In the genomic region with DNA sequence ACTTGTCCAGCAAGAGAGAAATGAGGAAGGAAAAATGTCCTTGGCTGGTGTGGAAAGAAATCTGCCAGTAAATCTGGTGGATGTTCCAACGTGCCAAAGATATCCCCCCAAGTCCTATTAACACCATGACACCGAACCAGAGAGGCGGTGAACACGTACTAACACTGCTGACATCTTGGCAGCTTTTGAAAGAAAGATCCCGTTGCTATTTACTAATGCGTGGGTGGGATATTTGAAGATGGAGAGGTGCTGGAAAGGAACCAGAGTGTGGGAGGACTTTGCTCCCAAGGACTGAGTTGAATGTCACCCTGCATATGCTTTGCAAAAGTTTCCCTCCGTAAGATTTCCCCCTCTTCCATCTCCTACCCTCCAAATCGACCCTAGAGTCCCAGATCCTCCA, we compare ENCODE assay signal across 29 cellular contexts. TPM values are rescaled to one million over a fixed set of nuclear protein-coding genes. Genes with fewer than 3 reads are reported as not detected.
"Had no signal": no experiment of that assay in that cellular context is flagged by ENCODE, and none has a peak within 500 bp of the region (broad histone marks: within the 10 kb centered on the region; RNA-seq: fewer than 3 reads in every experiment).

No MANE protein-coding gene starts in this region.

- DNase-seq: activated B cell treated with CpG ODN at 0.5 μM for 24 hours; activated CD4-positive, alpha-beta T cell treated with anti-CD3 and anti-CD28 coated beads, Interleukin-2, amount 50 U/mL, for 1 hour; activated CD8-positive, alpha-beta T cell treated with anti-CD3 and anti-CD28 coated beads for 36 hours; activated gamma-delta T cell treated with Interleukin-2 at 50 U/mL for 16 hours; activated naive CD4-positive, alpha-beta T cell treated with anti-CD3 and anti-CD28 coated beads, Interleukin-2, amount 50 U/mL, for 16 hours; activated T-cell treated with anti-CD3 and anti-CD28 coated beads, Interleukin-2, amount 50 U/mL, for 4 hours; amniotic stem cell; cerebellar nuclear complex; colonic mucosa; effector memory CD8-positive, alpha-beta T cell; erythroblast; foreskin fibroblast; heart left ventricle; hypothalamus; immature natural killer cell; kidney; mesendoderm; mucosa of descending colon; stimulated activated CD4-positive, alpha-beta T cell treated with anti-CD3 and anti-CD28 coated beads, Interleukin-15, amount 100 ng/mL, for 24 hours; stimulated activated CD4-positive, alpha-beta T cell treated with anti-CD3 and anti-CD28 coated beads, Interleukin-2, amount 100 ng/mL, for 24 hours; stimulated activated naive B cell treated with anti-CD40 and anti-IgM and Interleukin-4, amounts not matched to agents 10 μg/mL and 1 μg/mL and 100 μg/mL, for 72 hours; stomach; T-helper 1 cell; transverse colon had no signal

- ATAC-seq: activated CD8-positive, alpha-beta T cell treated with anti-CD3 and anti-CD28 coated beads for 36 hours; activated T-cell treated with anti-CD3 and anti-CD28 coated beads, Interleukin-2, amount 50 U/mL, for 4 hours; activated T-helper 17 cell treated with anti-CD3 and anti-CD28 coated beads, Interleukin-2, amount 50 U/mL, for 72 hours; effector memory CD8-positive, alpha-beta T cell; mucosa of descending colon; natural killer cell treated with Interleukin-12 subunit alpha and Interleukin-12 subunit beta and Interleukin-15 and Interleukin-18, amount 100 ng/mL, for 72 hours; stimulated activated naive B cell treated with anti-CD40 and anti-IgM and Interleukin-4, amounts not matched to agents 10 μg/mL and 1 μg/mL and 100 μg/mL, for 72 hours had no signal

- H3K27ac Mint-ChIP-seq: activated B cell treated with CpG ODN at 0.5 μM for 24 hours; activated CD8-positive, alpha-beta T cell treated with anti-CD3 and anti-CD28 coated beads for 36 hours; activated T-helper 17 cell treated with anti-CD3 and anti-CD28 coated beads, Interleukin-2, amount 50 U/mL, for 72 hours; effector memory CD8-positive, alpha-beta T cell; immature natural killer cell; natural killer cell treated with Interleukin-12 subunit alpha and Interleukin-12 subunit beta and Interleukin-15 and Interleukin-18, amount 100 ng/mL, for 72 hours; stimulated activated naive B cell treated with anti-CD40 and anti-IgM and Interleukin-4, amounts not matched to agents 10 μg/mL and 1 μg/mL and 100 μg/mL, for 72 hours; T-helper 2 cell treated with Interferon-gamma antibody and Interleukin-4, amounts not matched to agents 5 μg/mL and 100 μg/mL, for 36 hours had no signal

- H3K9me3 Mint-ChIP-seq: activated B cell treated with CpG ODN at 0.5 μM for 24 hours; activated CD8-positive, alpha-beta T cell treated with anti-CD3 and anti-CD28 coated beads for 36 hours; activated T-cell treated with anti-CD3 and anti-CD28 coated beads, Interleukin-2, amount 50 U/mL, for 4 hours; activated T-helper 17 cell treated with anti-CD3 and anti-CD28 coated beads, Interleukin-2, amount 50 U/mL, for 72 hours; effector memory CD8-positive, alpha-beta T cell; immature natural killer cell; natural killer cell treated with Interleukin-12 subunit alpha and Interleukin-12 subunit beta and Interleukin-15 and Interleukin-18, amount 100 ng/mL, for 72 hours; stimulated activated naive B cell treated with anti-CD40 and anti-IgM and Interleukin-4, amounts not matched to agents 10 μg/mL and 1 μg/mL and 100 μg/mL, for 72 hours; T-helper 2 cell treated with Interferon-gamma antibody and Interleukin-4, amounts not matched to agents 5 μg/mL and 100 μg/mL, for 36 hours had no signal

- H3K27me3 ChIP-seq: colonic mucosa, stomach, transverse colon had no signal

- H3K4me3 Mint-ChIP-seq: activated B cell treated with CpG ODN at 0.5 μM for 24 hours; activated CD8-positive, alpha-beta T cell treated with anti-CD3 and anti-CD28 coated beads for 36 hours; activated T-cell treated with anti-CD3 and anti-CD28 coated beads, Interleukin-2, amount 50 U/mL, for 4 hours; activated T-helper 17 cell treated with anti-CD3 and anti-CD28 coated beads, Interleukin-2, amount 50 U/mL, for 72 hours; effector memory CD8-positive, alpha-beta T cell; immature natural killer cell; natural killer cell treated with Interleukin-12 subunit alpha and Interleukin-12 subunit beta and Interleukin-15 and Interleukin-18, amount 100 ng/mL, for 72 hours; stimulated activated naive B cell treated with anti-CD40 and anti-IgM and Interleukin-4, amounts not matched to agents 10 μg/mL and 1 μg/mL and 100 μg/mL, for 72 hours; T-helper 2 cell treated with Interferon-gamma antibody and Interleukin-4, amounts not matched to agents 5 μg/mL and 100 μg/mL, for 36 hours had no signal

- H3K9me3 ChIP-seq: colonic mucosa, heart left ventricle, mucosa of descending colon, neutrophil, stomach, transverse colon had no signal

- H3K4me1 ChIP-seq: colonic mucosa, stomach, transverse colon had no signal

- H3K27ac ChIP-seq: colonic mucosa, heart left ventricle, neutrophil, stomach, transverse colon had no signal

- H3K36me3 Mint-ChIP-seq: immature natural killer cell; natural killer cell treated with Interleukin-12 subunit alpha and Interleukin-12 subunit beta and Interleukin-15 and Interleukin-18, amount 100 ng/mL, for 72 hours; stimulated activated naive B cell treated with anti-CD40 and anti-IgM and Interleukin-4, amounts not matched to agents 10 μg/mL and 1 μg/mL and 100 μg/mL, for 72 hours had no signal

- H3K4me3 ChIP-seq: colonic mucosa, heart left ventricle, lung, mucosa of descending colon, stomach, transverse colon had no signal

- H3K36me3 ChIP-seq: colonic mucosa, neutrophil, stomach, transverse colon had no signal

- H3K4me1 Mint-ChIP-seq: activated B cell treated with CpG ODN at 0.5 μM for 24 hours; activated T-helper 17 cell treated with anti-CD3 and anti-CD28 coated beads, Interleukin-2, amount 50 U/mL, for 72 hours; immature natural killer cell; stimulated activated naive B cell treated with anti-CD40 and anti-IgM and Interleukin-4, amounts not matched to agents 10 μg/mL and 1 μg/mL and 100 μg/mL, for 72 hours had no signal

RNA-seq across cellular contexts. Expression of gene CCDC3, which starts 7.9 kb away (rescaled TPM):
- total RNA-seq: activated CD8-positive, alpha-beta T cell treated with anti-CD3 and anti-CD28 coated beads for 36 hours had no signal
- polyA plus RNA-seq: immature natural killer cell had no signal
